ENCODE assay signal across 9 cellular contexts in the genomic region with DNA sequence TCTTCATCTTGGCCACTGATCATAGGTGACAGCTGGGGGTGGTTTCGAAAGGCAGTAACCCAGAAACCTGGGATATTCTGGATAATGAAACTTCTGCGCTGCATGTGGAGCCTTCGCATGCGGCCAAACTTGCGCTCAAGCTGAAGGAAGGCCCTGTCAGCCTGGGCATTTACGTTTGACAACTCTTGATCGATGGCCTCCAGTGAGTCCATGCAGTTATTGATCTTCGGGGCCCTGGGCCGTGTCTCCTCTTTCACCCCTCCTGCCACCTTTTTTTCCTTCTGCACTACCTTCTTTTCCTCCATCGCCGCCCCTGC. TPM values are rescaled to one million over a fixed set of nuclear protein-coding genes. Genes with fewer than 3 reads are reported as not detected.
A peak's percentile ranks its signal among the peaks of the same experiment; 100 is the strongest.
DNase-seq lines count a peak whose midpoint lies in the region; ATAC-seq, FAIRE-seq and TF ChIP-seq lines count a peak whose summit lies in the region.
"Had no signal": no experiment of that assay in that cellular context is flagged by ENCODE, and none has a peak within 500 bp of the region (broad histone marks: within the 10 kb centered on the region; RNA-seq: fewer than 3 reads in every experiment).

No MANE protein-coding gene starts in this region.

- 55% methylated on average over 11 of the region's 11 CpGs for WGBS in A549 (ENCODE audit: missing lambda C conversion rate)
- WGBS in ectodermal cell, 2 experiments: 67% methylated on average over 11 of the region's 11 CpGs

- peaks cover 14% of the 10 kb centered on the region; the same call in 1 of the 3 replicates for H3K4me1 ChIP-seq in A549
- H3K4me1 ChIP-seq in ectodermal cell (ENCODE audit: control insufficient read depth, insufficient read depth, low read length): peaks cover 33% of the 10 kb centered on the region
- peaks cover 26 to 48% of the 10 kb centered on the region in 2 donors for H3K4me1 ChIP-seq in muscle layer of duodenum (ENCODE audit: control insufficient read depth in 1 of 2, insufficient read depth in 2 of 2, low read length in 2 of 2)

- H3K9me3 ChIP-seq in A549 (no peaks in the 10 kb centered on the region), ectodermal cell (ENCODE audit: control insufficient read depth, low read length) (no peaks in the 10 kb centered on the region), muscle layer of duodenum (ENCODE audit: control insufficient read depth in 1 of 2, low read length in 2 of 2) (no peaks in the 10 kb centered on the region)

- H3K27me3 ChIP-seq in ectodermal cell (ENCODE audit: control insufficient read depth, insufficient read depth, low read length, poor library complexity, severe bottlenecking): no peaks in the 10 kb centered on the region
- H3K27me3 ChIP-seq in muscle layer of duodenum (ENCODE audit: low read depth, low read length): no peaks in the 10 kb centered on the region

- H3K4me3 ChIP-seq in A549 (peak overlapping the region; percentile 75), ectodermal cell (ENCODE audit: insufficient read depth, low read depth, low read length) (peak overlapping the region; percentile 90), muscle layer of duodenum (ENCODE audit: low read depth in 1 of 2, low read length in 2 of 2) (peak overlapping the region; percentile 85 to 95)
- peak overlapping the region; percentile 95 for H3K4me3 ChIP-seq in Jurkat, Clone E6-1 (ENCODE audit: low read length)

- CTCF ChIA-PET in A549 (lab: Yijun Ruan, JAX): interaction anchor here (1.1 to 1.5 kb wide), 2 partner anchors 12 to 15 kb away, joined by 3 to 5 read pairs; no protein-coding TSS in a partner anchor

- in situ Hi-C loops in GM13977 (cut with MboI; ENCODE audit: low pct_unique_long_range_greater_than_20kb, low sequenced_read_pairs, unreplicated experiment): no loop called here

- no peak for TF ChIP-seq POLR2A in A549 (IDR thresholded peaks at IDR 0.05; ENCODE audit: low read length)

- peak overlapping the region; percentile 75 for H3K4me2 ChIP-seq in A549

- DNase-seq in A549 (ENCODE audit: low read depth in 1 of 2, low spot score in 1 of 2): no peak
- DNase-seq in Jurkat, Clone E6-1 (ENCODE audit: low read depth, low spot score): no peak
- DNase-seq in GM13977 (ENCODE audit: low spot score): no peak
- DNase-seq in NCI-H69 (lab: John Stamatoyannopoulos, UW): no peak
- DNase-seq in DMS79 (lab: John Stamatoyannopoulos, UW): no peak

- H3K36me3 ChIP-seq in ectodermal cell (ENCODE audit: control insufficient read depth, insufficient read depth, low read length): no peaks in the 10 kb centered on the region
- H3K36me3 ChIP-seq in muscle layer of duodenum (ENCODE audit: control insufficient read depth in 1 of 2, insufficient read depth in 2 of 2, low read length in 2 of 2): peaks cover 0 to 4% of the 10 kb centered on the region in 2 donors

- no peak for TF ChIP-seq RAD21 in A549 (conservative IDR thresholded peaks at IDR 0.05 in 1 of 2, IDR thresholded peaks at IDR 0.05 in 1 of 2)

- no peak for ATAC-seq in A549
- ATAC-seq in activated CD4-positive, CD25-positive, alpha-beta regulatory T cell treated with anti-CD3 and anti-CD28 coated beads, Interleukin-2, amount 50 U/mL, for 24 hours: no peak

- TF ChIP-seq EP300 in A549 (IDR thresholded peaks at IDR 0.05): no peak

- TF ChIP-seq CTCF in A549 (IDR thresholded peaks at IDR 0.05): no peak
- no peak for TF ChIP-seq CTCF in GM13977 (IDR thresholded peaks at IDR 0.05; ENCODE audit: extremely low read depth, insufficient read depth, missing control alignments)

- H3K27ac ChIP-seq in A549: peak overlapping the region; percentile 82 to 92
- H3K27ac ChIP-seq in ectodermal cell (ENCODE audit: insufficient read depth, low read depth, low read length, poor library complexity, severe bottlenecking): no peak overlapping the region
- peak overlapping the region; percentile 94 for H3K27ac ChIP-seq in muscle layer of duodenum (ENCODE audit: low read length)

- no peak for FAIRE-seq in A549 (lab: Jason Lieb, UNC)
- FAIRE-seq: endometrium had no signal

- POLR2A ChIA-PET in A549 (lab: Yijun Ruan, JAX): interaction anchor here (1.0 kb wide), 1 partner anchor 262 kb away, joined by 3 read pairs; no protein-coding TSS in a partner anchor

TF ChIP-seq in A549, 52 proteins besides CTCF, POLR2A, EP300 and RAD21:
- TF ChIP-seq RARB (CRISPR knock-in tag; IDR thresholded peaks at IDR 0.05) (no peak), RCOR1 (IDR thresholded peaks at IDR 0.05; ENCODE audit: low read depth, low read length) (no peak), NR3C1 (IDR thresholded peaks at IDR 0.05) (no peak), SMC3 (IDR thresholded peaks at IDR 0.05) (no peak), NFE2L2 (conservative IDR thresholded peaks at IDR 0.05; ENCODE audit: low read length) (no peak), EHMT2 (IDR thresholded peaks at IDR 0.05; ENCODE audit: low read depth) (no peak), TP53 (CRISPR knock-in tag; IDR thresholded peaks at IDR 0.05) (no peak), KDM1A (IDR thresholded peaks at IDR 0.05; ENCODE audit: low read depth) (no peak), POLR2AphosphoS2 (conservative IDR thresholded peaks at IDR 0.05; ENCODE audit: low read length) (no peak), CBX2 (IDR thresholded peaks at IDR 0.05; ENCODE audit: borderline replicate concordance, low read depth) (no peak), TFCP2L1 (CRISPR knock-in tag; IDR thresholded peaks at IDR 0.05) (no peak), HEYL (CRISPR knock-in tag; IDR thresholded peaks at IDR 0.05) (no peak), PHF8 (IDR thresholded peaks at IDR 0.05; ENCODE audit: borderline replicate concordance, low read depth) (no peak), MYC (IDR thresholded peaks at IDR 0.05; ENCODE audit: borderline replicate concordance, low read length) (no peak), JUN (IDR thresholded peaks at IDR 0.05) (no peak), MAX (IDR thresholded peaks at IDR 0.05) (no peak; the same call in 1 of the 2 replicates), HOXB5 (CRISPR knock-in tag; IDR thresholded peaks at IDR 0.05) (no peak)
- TF ChIP-seq, protein P1, sequence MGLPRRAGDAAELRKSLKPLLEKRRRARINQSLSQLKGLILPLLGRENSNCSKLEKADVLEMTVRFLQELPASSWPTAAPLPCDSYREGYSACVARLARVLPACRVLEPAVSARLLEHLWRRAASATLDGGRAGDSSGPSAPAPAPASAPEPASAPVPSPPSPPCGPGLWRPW (IDR thresholded peaks at IDR 0.05): no peak
TF ChIP-seq in A549: peak in this region for 0.

RNA-seq across cellular contexts. Expression of gene TSPYL4, which starts 0.7 kb away (rescaled TPM):
- polyA plus RNA-seq in A549 (2011; rRNA removed) (5.6 TPM in 2 replicates), A549 (2017; fragmentation: RNase III; extraction: RNeasy Plus Mini Kit Qiagen cat#74134 plus additional on column Dnase treatment) (3.7 to 4.2 TPM (median 3.9 TPM) in 3 replicates)
- polyA plus RNA-seq in A549 (2012; cell fraction: cytosol; rRNA removed): 3.2 and 3.5 TPM in 2 replicates
- 4.6 and 6.1 TPM in 2 replicates for polyA plus RNA-seq in A549 (2012; cell fraction: nucleus; rRNA removed)
- polyA minus RNA-seq in A549 (2011; rRNA and poly(A)+ RNA removed): 4.1 and 5.4 TPM in 2 replicates
- 16.5 TPM for polyA plus RNA-seq in Jurkat, Clone E6-1 (2012; ENCODE audit: insufficient read depth, insufficient read length)
- 43.1 TPM for polyA plus RNA-seq in ectodermal cell (2013, experiment 1 of 4)
- 44.2 TPM for polyA plus RNA-seq in ectodermal cell (2013, experiment 2 of 4)
- polyA plus RNA-seq in ectodermal cell (2013, experiment 3 of 4): 37.0 TPM
- 43.0 TPM for polyA plus RNA-seq in ectodermal cell (2013, experiment 4 of 4)

RNA-seq across cellular contexts. Expression of gene TSPYL1, which starts 26.6 kb away (rescaled TPM):
- polyA plus RNA-seq in A549 (2011; rRNA removed) (31.6 and 32.5 TPM in 2 replicates), A549 (2017; fragmentation: RNase III; extraction: RNeasy Plus Mini Kit Qiagen cat#74134 plus additional on column Dnase treatment) (27.8 to 31.9 TPM (median 31.8 TPM) in 3 replicates)
- polyA plus RNA-seq in A549 (2012; cell fraction: cytosol; rRNA removed): 11.4 and 13.2 TPM in 2 replicates
- 11.1 and 15.2 TPM in 2 replicates for polyA plus RNA-seq in A549 (2012; cell fraction: nucleus; rRNA removed)
- polyA minus RNA-seq in A549 (2011; rRNA and poly(A)+ RNA removed): 36.0 and 42.7 TPM in 2 replicates
- 20.6 TPM for polyA plus RNA-seq in Jurkat, Clone E6-1 (2012; ENCODE audit: insufficient read depth, insufficient read length)
- 74.6 TPM for polyA plus RNA-seq in ectodermal cell (2013, experiment 1 of 4)
- polyA plus RNA-seq in ectodermal cell (2013, experiment 2 of 4): 78.8 TPM
- polyA plus RNA-seq in ectodermal cell (2013, experiment 3 of 4): 58.1 TPM
- polyA plus RNA-seq in ectodermal cell (2013, experiment 4 of 4): 64.3 TPM
